In the genomic region with DNA sequence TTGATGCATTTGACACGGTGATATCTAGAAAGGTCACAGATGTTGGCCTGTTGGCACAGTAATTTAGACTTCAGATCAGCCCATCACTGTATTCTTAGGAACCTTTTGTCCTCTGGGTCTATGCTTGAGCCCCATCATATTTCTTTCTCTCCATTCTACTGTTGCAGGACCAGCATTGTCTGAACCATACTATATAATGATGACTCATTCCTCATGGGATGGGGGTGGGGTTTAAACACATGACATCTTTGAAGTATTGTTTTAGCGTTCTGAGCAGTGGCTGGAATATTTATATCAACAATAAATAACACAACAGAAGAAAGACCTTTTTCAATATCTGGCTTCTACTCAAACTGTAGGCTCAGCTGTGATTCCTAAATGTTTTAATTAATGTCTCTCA, we compare ENCODE assay signal across 22 cellular contexts.
"Had no signal": no experiment of that assay in that cellular context is flagged by ENCODE, and none has a peak within 500 bp of the region (broad histone marks: within the 10 kb centered on the region; RNA-seq: fewer than 3 reads in every experiment).

No MANE protein-coding gene starts in this region.

- ATAC-seq: Panc1, PC-3 had no signal

- DNase-seq: KBM-7, MV-4-11, NCI-H1092, NCI-H1105 treated with DMSO at 0.1 percent for 48 hours, NCI-H1417 treated with DMSO at 0.1 percent for 48 hours, NCI-H146, NCI-H1694 treated with DMSO at 0.1 percent for 48 hours, NCI-H1930, NCI-H2081, NCI-H2107, NCI-H2227 treated with DMSO at 0.1 percent for 48 hours, NCI-H524, NCI-H69, NCI-H774, PC-3, SHP77, SK-N-SH, SW 1271 had no signal

- FAIRE-seq: HTR-8/SVneo had no signal

- H3K9ac ChIP-seq: SK-N-SH had no signal

- H3K9me3 ChIP-seq: SK-N-SH had no signal

- H3K27ac ChIP-seq: HL-60, RWPE1 had no signal

- H3K4me2 ChIP-seq: SK-N-SH had no signal
